Comparison of ENCODE assay signal across 8 cellular contexts in genomic region chr3:48634661-48635221, GRCh38. TPM values are rescaled to one million over a fixed set of nuclear protein-coding genes. Genes with fewer than 3 reads are reported as not detected.
DNase-seq lines count a peak whose midpoint lies in the region; ATAC-seq and TF ChIP-seq lines count a peak whose summit lies in the region.

No MANE protein-coding gene starts in this region.

- H3K4me1 ChIP-seq in thoracic aorta (ENCODE audit: control insufficient read depth in 1 of 2, low read depth in 2 of 2), result peaks cover 15 to 34% of the 10 kb centered on the region in 2 donors

- H3K9me3 Mint-ChIP-seq in activated T-cell treated with anti-CD3 and anti-CD28 coated beads, Interleukin-2, amount 50 U/mL, for 4 hours, result no peaks in the 10 kb centered on the region
- no peaks in the 10 kb centered on the region for H3K9me3 Mint-ChIP-seq in natural killer cell treated with Interleukin-12 subunit alpha and Interleukin-12 subunit beta and Interleukin-15 and Interleukin-18, amount 100 ng/mL, for 72 hours

- H3K27ac Mint-ChIP-seq in natural killer cell treated with Interleukin-12 subunit alpha and Interleukin-12 subunit beta and Interleukin-15 and Interleukin-18, amount 100 ng/mL, for 72 hours, result peak overlapping the region in 1 of 2 donors; percentile 21

- H3K36me3 Mint-ChIP-seq in activated T-cell treated with anti-CD3 and anti-CD28 coated beads, Interleukin-2, amount 50 U/mL, for 4 hours (ENCODE audit: insufficient read depth), result peaks cover 2% of the 10 kb centered on the region
- no peaks in the 10 kb centered on the region for H3K36me3 Mint-ChIP-seq in natural killer cell treated with Interleukin-12 subunit alpha and Interleukin-12 subunit beta and Interleukin-15 and Interleukin-18, amount 100 ng/mL, for 72 hours

- peak; percentile 72 for DNase-seq in GM10266 (ENCODE audit: extremely low spot score)
- DNase-seq in NOMO-1 treated with dmso at 0.1 percent for 144 hours (lab: John Stamatoyannopoulos, UW; ENCODE audit: unreplicated experiment), result peak; percentile 19
- peak; percentile 51 for DNase-seq in activated T-cell treated with anti-CD3 and anti-CD28 coated beads, Interleukin-2, amount 50 U/mL, for 4 hours
- DNase-seq in fibroblast of mammary gland (ENCODE audit: low read depth), result peak; percentile 60
- peak; percentile 75 for DNase-seq in natural killer cell treated with Interleukin-12 subunit alpha and Interleukin-12 subunit beta and Interleukin-15 and Interleukin-18, amount 100 ng/mL, for 72 hours (ENCODE audit: low spot score)
- peak; percentile 36 for DNase-seq in thoracic aorta (ENCODE audit: low spot score)
- DNase-seq in COR-L47 (lab: John Stamatoyannopoulos, UW), result no peak

- no peaks in the 10 kb centered on the region for H3K9me3 ChIP-seq in thoracic aorta

- peak overlapping the region; percentile 86 for H3K4me3 Mint-ChIP-seq in activated T-cell treated with anti-CD3 and anti-CD28 coated beads, Interleukin-2, amount 50 U/mL, for 4 hours
- H3K4me3 Mint-ChIP-seq in natural killer cell treated with Interleukin-12 subunit alpha and Interleukin-12 subunit beta and Interleukin-15 and Interleukin-18, amount 100 ng/mL, for 72 hours, result peak overlapping the region; percentile 81

- TF ChIP-seq CTCF in GM10266 (IDR thresholded peaks at IDR 0.05; ENCODE audit: control insufficient read depth, insufficient read depth, low read depth, missing control alignments) (no peak), fibroblast of mammary gland (conservative IDR thresholded peaks at IDR 0.05; ENCODE audit: control insufficient read depth, insufficient read depth, low read depth, low read length) (no peak), thoracic aorta (IDR thresholded peaks at IDR 0.05) (no peak)

- H3K36me3 ChIP-seq in thoracic aorta, result peaks cover 34% of the 10 kb centered on the region

- no peaks in the 10 kb centered on the region for H3K27me3 ChIP-seq in thoracic aorta (replicated peaks; ENCODE audit: insufficient read depth)

- H3K4me3 ChIP-seq in fibroblast of mammary gland (ENCODE audit: control insufficient read depth, low read depth, low read length) (peak overlapping the region; percentile 82), thoracic aorta (peak overlapping the region; percentile 93)

- H3K4me1 Mint-ChIP-seq in activated T-cell treated with anti-CD3 and anti-CD28 coated beads, Interleukin-2, amount 50 U/mL, for 4 hours (ENCODE audit: low read depth), result peaks cover 11% of the 10 kb centered on the region
- H3K4me1 Mint-ChIP-seq in natural killer cell treated with Interleukin-12 subunit alpha and Interleukin-12 subunit beta and Interleukin-15 and Interleukin-18, amount 100 ng/mL, for 72 hours (ENCODE audit: low read depth in 2 of 2), result peaks cover 7 to 9% of the 10 kb centered on the region in 2 donors

- peak overlapping the region; percentile 84 to 85 for H3K27ac ChIP-seq in thoracic aorta

- H3K27me3 Mint-ChIP-seq in activated T-cell treated with anti-CD3 and anti-CD28 coated beads, Interleukin-2, amount 50 U/mL, for 4 hours (ENCODE audit: low read depth), result no peaks in the 10 kb centered on the region
- no peaks in the 10 kb centered on the region for H3K27me3 Mint-ChIP-seq in natural killer cell treated with Interleukin-12 subunit alpha and Interleukin-12 subunit beta and Interleukin-15 and Interleukin-18, amount 100 ng/mL, for 72 hours

- peak; percentile 14 for ATAC-seq in HG02763 (IDR thresholded peaks at IDR 0.05; ENCODE audit: unreplicated experiment)
- peak; percentile 46 to 50 for ATAC-seq in activated T-cell treated with anti-CD3 and anti-CD28 coated beads, Interleukin-2, amount 50 U/mL, for 4 hours
- ATAC-seq in natural killer cell treated with Interleukin-12 subunit alpha and Interleukin-12 subunit beta and Interleukin-15 and Interleukin-18, amount 100 ng/mL, for 72 hours, result peak; percentile 26 to 31
- ATAC-seq in thoracic aorta (ENCODE audit: insufficient number of reproducible peaks, low FRiP score, low read depth), result no peak

RNA-seq across cellular contexts. Expression of gene SLC26A6, which starts 0.5 kb away (rescaled TPM):
- total RNA-seq in activated T-cell treated with anti-CD3 and anti-CD28 coated beads, Interleukin-2, amount 50 U/mL, for 4 hours, result 10 to 100 TPM; 14.4 to 17.5 (median 17.2) TPM
- total RNA-seq in natural killer cell treated with Interleukin-12 subunit alpha and Interleukin-12 subunit beta and Interleukin-15 and Interleukin-18, amount 100 ng/mL, for 72 hours, result 10 to 100 TPM; 31.3 to 62.4 TPM
- total RNA-seq in thoracic aorta, result 100 to 1,000 TPM in 1 of 2 donors, 10 to 100 TPM in 1; 93.9 to 102 TPM

RNA-seq across cellular contexts. Expression of gene TMEM89, which starts 13.2 kb away (rescaled TPM):
- not detected for total RNA-seq in activated T-cell treated with anti-CD3 and anti-CD28 coated beads, Interleukin-2, amount 50 U/mL, for 4 hours
- not detected for total RNA-seq in natural killer cell treated with Interleukin-12 subunit alpha and Interleukin-12 subunit beta and Interleukin-15 and Interleukin-18, amount 100 ng/mL, for 72 hours
- total RNA-seq in thoracic aorta, result 1 to 10 TPM in 1 of 2 donors, not detected in 1; 8.0 TPM

RNA-seq across cellular contexts. Expression of gene UQCRC1, which starts 25.3 kb away (rescaled TPM):
- total RNA-seq in activated T-cell treated with anti-CD3 and anti-CD28 coated beads, Interleukin-2, amount 50 U/mL, for 4 hours, result 100 to 1,000 TPM; 178 to 200 (median 193) TPM
- 100 to 1,000 TPM; 171 to 211 TPM for total RNA-seq in natural killer cell treated with Interleukin-12 subunit alpha and Interleukin-12 subunit beta and Interleukin-15 and Interleukin-18, amount 100 ng/mL, for 72 hours
- 100 to 1,000 TPM; 226 to 234 TPM for total RNA-seq in thoracic aorta

RNA-seq across cellular contexts. Expression of gene CELSR3, which starts 27.9 kb away (rescaled TPM):
- total RNA-seq in activated T-cell treated with anti-CD3 and anti-CD28 coated beads, Interleukin-2, amount 50 U/mL, for 4 hours, result 10 to 100 TPM; 11.0 to 15.0 (median 12.3) TPM
- total RNA-seq in natural killer cell treated with Interleukin-12 subunit alpha and Interleukin-12 subunit beta and Interleukin-15 and Interleukin-18, amount 100 ng/mL, for 72 hours, result 10 to 100 TPM in 1 of 2 donors, 1 to 10 TPM in 1; 4.4 to 20.1 TPM
- total RNA-seq in thoracic aorta, result 1 to 10 TPM; 1.3 to 3.0 TPM

RNA-seq across cellular contexts. Expression of gene COL7A1, which starts 39.6 kb away (rescaled TPM):
- under 1 TPM; 0.38 to 0.53 (median 0.40) TPM for total RNA-seq in activated T-cell treated with anti-CD3 and anti-CD28 coated beads, Interleukin-2, amount 50 U/mL, for 4 hours
- total RNA-seq in natural killer cell treated with Interleukin-12 subunit alpha and Interleukin-12 subunit beta and Interleukin-15 and Interleukin-18, amount 100 ng/mL, for 72 hours, result 1 to 10 TPM; 1.5 to 1.8 TPM
- 10 to 100 TPM; 16.4 to 26.7 TPM for total RNA-seq in thoracic aorta
